ENCODE assay signal across 17 cellular contexts in the genomic region with DNA sequence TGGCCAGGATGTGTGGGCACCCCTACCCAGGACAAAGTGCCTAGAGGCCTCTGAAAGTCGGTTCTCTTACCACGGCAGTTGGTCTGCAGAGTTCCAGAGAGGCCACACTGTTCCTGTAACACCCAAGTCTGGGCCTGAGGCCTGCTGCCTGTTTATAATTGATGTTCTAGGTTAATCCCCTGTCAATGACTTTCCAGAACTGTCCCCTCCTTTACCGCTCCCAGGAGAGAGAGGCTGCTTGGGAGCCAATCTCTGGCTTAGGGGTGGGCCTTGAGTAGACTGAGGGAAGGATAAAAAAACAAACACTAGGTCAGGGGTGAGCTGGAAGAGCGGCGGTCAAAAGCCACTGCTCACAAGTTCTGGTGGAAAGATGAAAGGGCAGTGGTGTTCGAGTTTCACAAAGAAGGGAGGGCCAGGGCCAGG. TPM values are rescaled to one million over a fixed set of nuclear protein-coding genes. Genes with fewer than 3 reads are reported as not detected.
DNase-seq lines count a peak whose midpoint lies in the region; ATAC-seq and TF ChIP-seq lines count a peak whose summit lies in the region.
"Had no signal": no experiment of that assay in that cellular context is flagged by ENCODE, and none has a peak within 500 bp of the region (broad histone marks: within the 10 kb centered on the region; RNA-seq: fewer than 3 reads in every experiment).

No MANE protein-coding gene starts in this region.

- H3K14ac ChIP-seq in H9 (ENCODE audit: insufficient read depth, low read length) (no peak overlapping the region), neuronal stem cell (ENCODE audit: low read length) (no peak overlapping the region)

- intact Hi-C loops in left ventricle myocardium superior (cut with micrococcal nuclease): no loop called here
- intact Hi-C loops in prostate gland (cut with DNase I): no loop called here

- H3K4ac ChIP-seq in H9 (ENCODE audit: low read depth, low read length): no peak overlapping the region
- H3K4ac ChIP-seq in neuronal stem cell (ENCODE audit: low read length): no peak overlapping the region

- H4K20me1 ChIP-seq in H9 (ENCODE audit: control insufficient read depth, insufficient read depth, insufficient read length): no peaks in the 10 kb centered on the region

- H3K9me3 Mint-ChIP-seq in H9 (no peaks in the 10 kb centered on the region), WTC11 (no peaks in the 10 kb centered on the region)
- H3K9me3 Mint-ChIP-seq: activated naive CD4-positive, alpha-beta T cell treated with anti-CD3 and anti-CD28 coated beads for 36 hours; CD4-positive, CD25-positive, alpha-beta regulatory T cell had no signal

- H3K23me2 ChIP-seq in H9 (ENCODE audit: insufficient read length, low read depth, low read length, poor library complexity, severe bottlenecking): no peaks in the 10 kb centered on the region

- no peak overlapping the region for H4K91ac ChIP-seq in H9 (ENCODE audit: insufficient read length, low read depth, low read length)
- H4K91ac ChIP-seq in neuronal stem cell (ENCODE audit: low read depth, low read length, poor library complexity): no peak overlapping the region

- H3K23ac ChIP-seq in H9 (ENCODE audit: insufficient read length, low read depth, low read length): no peak overlapping the region
- H3K23ac ChIP-seq in neuronal stem cell (ENCODE audit: low read depth, low read length, poor library complexity): no peak overlapping the region

- H2BK12ac ChIP-seq in H9 (ENCODE audit: insufficient read length, low read depth, low read length): no peak overlapping the region
- no peak overlapping the region for H2BK12ac ChIP-seq in neuronal stem cell (ENCODE audit: low read length)

- H2BK15ac ChIP-seq in H9 (ENCODE audit: low read depth, low read length) (no peak overlapping the region), neuronal stem cell (ENCODE audit: low read length) (no peak overlapping the region)

- H3K4me3 ChIP-seq in neuronal stem cell (ENCODE audit: low read length in 2 of 2) (no peak overlapping the region), prostate gland (no peak overlapping the region)
- H3K4me3 ChIP-seq: coronary artery, stomach had no signal

- TF ChIP-seq CTCF in H9 (conservative IDR thresholded peaks at IDR 0.05): no peak
- TF ChIP-seq CTCF in WTC11 (IDR thresholded peaks at IDR 0.05): no peak
- no peak for TF ChIP-seq CTCF in prostate gland (IDR thresholded peaks at IDR 0.05)

- WGBS in H9 (ENCODE audit: extremely low coverage, insufficient read length, low lambda C conversion rate): no CpG with 5 or more reads among the region's 6 CpGs
- no CpG with 5 or more reads among the region's 6 CpGs for whole genome bisulfite sequencing in neuronal stem cell (ENCODE audit: extremely low coverage in 2 of 2, insufficient read length in 2 of 2, insufficient replicate concordance in 1 of 2), 2 donors
- WGBS in prostate gland: 65% methylated on average over 6 of the region's 6 CpGs

- H3K36me3 ChIP-seq in neuronal stem cell (replicated peaks in 1 of 2; ENCODE audit: control insufficient read depth in 2 of 2, insufficient read depth in 2 of 2, low read length in 2 of 2): no peaks in the 10 kb centered on the region
- H3K36me3 ChIP-seq in prostate gland: no peaks in the 10 kb centered on the region
- H3K36me3 ChIP-seq: stomach had no signal

- H3K27ac Mint-ChIP-seq in H9: peak overlapping the region; percentile 57 to 75 (median 61); a peak in 5 of 7 replicates
- peak overlapping the region; percentile 42; the same call in 1 of the 2 replicates for H3K27ac Mint-ChIP-seq in WTC11
- H3K27ac Mint-ChIP-seq: activated naive CD4-positive, alpha-beta T cell treated with anti-CD3 and anti-CD28 coated beads for 36 hours; CD4-positive, CD25-positive, alpha-beta regulatory T cell had no signal

- H3K4me1 Mint-ChIP-seq in H9 (peaks cover 66 to 76% of the 10 kb centered on the region in 2 experiments), WTC11 (peaks cover 56% of the 10 kb centered on the region)
- H3K4me1 Mint-ChIP-seq: CD4-positive, CD25-positive, alpha-beta regulatory T cell had no signal

- H3K4me2 ChIP-seq in H9 (ENCODE audit: insufficient read depth, insufficient read length, low read length) (no peak overlapping the region), neuronal stem cell (ENCODE audit: insufficient read depth, low read length, poor library complexity, severe bottlenecking) (no peak overlapping the region)

- H3K4me3 Mint-ChIP-seq in H9 (no peak overlapping the region), WTC11 (no peak overlapping the region)
- H3K4me3 Mint-ChIP-seq: activated naive CD4-positive, alpha-beta T cell treated with anti-CD3 and anti-CD28 coated beads for 36 hours; CD4-positive, CD25-positive, alpha-beta regulatory T cell had no signal

- H3K36me3 Mint-ChIP-seq in H9 (ENCODE audit: insufficient read depth in 1 of 3, low read depth in 3 of 3) (peaks cover 0 to 3% (median 0%) of the 10 kb centered on the region in 3 experiments; a peak in 1 of 7 replicates), WTC11 (no peaks in the 10 kb centered on the region)

- no peak overlapping the region for H3K18ac ChIP-seq in H9 (ENCODE audit: insufficient read length, low read depth, low read length)
- H3K18ac ChIP-seq in neuronal stem cell (ENCODE audit: low read length): no peak overlapping the region

- H3K27me3 Mint-ChIP-seq in H9 (ENCODE audit: low read depth) (no peaks in the 10 kb centered on the region), WTC11 (ENCODE audit: low read depth) (no peaks in the 10 kb centered on the region; the same call in 1 of the 2 replicates)
- H3K27me3 Mint-ChIP-seq: CD4-positive, CD25-positive, alpha-beta regulatory T cell had no signal

- CTCF ChIA-PET in WTC11 (lab: Charles Lee): interaction anchor here (0.5 to 1.7 kb wide), 2 partner anchors 114 to 685 kb away, joined by 5 read pairs; no protein-coding TSS in a partner anchor

- H3K9me3 ChIP-seq in H9 (ENCODE audit: control insufficient read depth, low read depth, low read length) (no peaks in the 10 kb centered on the region), neuronal stem cell (replicated peaks in 1 of 2; ENCODE audit: control insufficient read depth in 2 of 2, insufficient read depth in 1 of 2, low read depth in 1 of 2, low read length in 2 of 2) (no peaks in the 10 kb centered on the region), prostate gland (no peaks in the 10 kb centered on the region)
- H3K9me3 ChIP-seq: stomach had no signal

- H2BK120ac ChIP-seq in H9 (ENCODE audit: low read depth, low read length, poor library complexity, severe bottlenecking) (no peak overlapping the region), neuronal stem cell (ENCODE audit: low read depth, low read length) (no peak overlapping the region)

- no peaks in the 10 kb centered on the region for H3K79me1 ChIP-seq in H9 (ENCODE audit: insufficient read depth, low read depth, low read length, poor library complexity, severe bottlenecking)
- H3K79me1 ChIP-seq in neuronal stem cell (ENCODE audit: low read depth, low read length): no peaks in the 10 kb centered on the region

- peaks cover 17% of the 10 kb centered on the region; the same call in 1 of the 2 replicates for H3K4me1 ChIP-seq in H9 (ENCODE audit: insufficient read depth, low read length)
- peaks cover 24 to 28% of the 10 kb centered on the region in 2 donors for H3K4me1 ChIP-seq in neuronal stem cell (ENCODE audit: control insufficient read depth in 2 of 2, insufficient read depth in 1 of 2, low read depth in 1 of 2, low read length in 2 of 2)
- H3K4me1 ChIP-seq in prostate gland (replicated peaks): peaks cover 10% of the 10 kb centered on the region

- H3K27me3 ChIP-seq in H9 (ENCODE audit: insufficient read depth, low read length) (no peaks in the 10 kb centered on the region), neuronal stem cell (ENCODE audit: control insufficient read depth in 3 of 3, insufficient read depth in 3 of 3, low read depth in 1 of 3, low read length in 3 of 3) (no peaks in the 10 kb centered on the region), prostate gland (replicated peaks; ENCODE audit: insufficient read depth) (no peaks in the 10 kb centered on the region)
- H3K27me3 ChIP-seq: foreskin keratinocyte, stomach had no signal

- no peaks in the 10 kb centered on the region for H3K79me2 ChIP-seq in H9 (ENCODE audit: insufficient read depth, low read length)

- H3K56ac ChIP-seq in H9 (ENCODE audit: insufficient read length, low read depth, low read length): no peak overlapping the region

- H2BK5ac ChIP-seq in H9 (ENCODE audit: insufficient read length, low read length): no peak overlapping the region
- H2BK5ac ChIP-seq in neuronal stem cell (ENCODE audit: low read length): no peak overlapping the region

- no peak overlapping the region for H3K27ac ChIP-seq in H9 (ENCODE audit: insufficient read length, low read depth, low read length)
- H3K27ac ChIP-seq in neuronal stem cell (replicated peaks; ENCODE audit: low read length): no peak overlapping the region
- no peak overlapping the region for H3K27ac ChIP-seq in prostate gland
- H3K27ac ChIP-seq: coronary artery had no signal

- no peak for ATAC-seq in WTC11
- ATAC-seq in left ventricle myocardium superior: peak; percentile 69
- ATAC-seq: foreskin keratinocyte had no signal

- H4K8ac ChIP-seq in H9 (replicated peaks; ENCODE audit: insufficient read length, low read depth, low read length) (no peak overlapping the region), neuronal stem cell (ENCODE audit: low read depth, low read length) (no peak overlapping the region)

- no peak overlapping the region for H2BK20ac ChIP-seq in H9 (ENCODE audit: low read depth, low read length, poor library complexity, severe bottlenecking)

- DNase-seq in H9 (no peak), WTC11 (ENCODE audit: low spot score) (no peak), left ventricle myocardium superior (no peak), neuronal stem cell (ENCODE audit: low spot score) (no peak), prostate gland (ENCODE audit: low spot score) (no peak), cerebellum (ENCODE audit: low spot score) (no peak), mucosa of gallbladder (ENCODE audit: low spot score) (no peak)
- DNase-seq in stimulated activated CD4-positive, alpha-beta T cell treated with anti-CD3 and anti-CD28 coated beads, Interleukin-12 subunit alpha, Interleukin-12 subunit beta, amount 100 ng/mL, for 4 hours: no peak
- DNase-seq: activated naive CD4-positive, alpha-beta T cell treated with anti-CD3 and anti-CD28 coated beads for 36 hours; CD4-positive, CD25-positive, alpha-beta regulatory T cell; foreskin keratinocyte; MM.1S; NCI-H187; NCI-H446; stimulated activated CD4-positive, alpha-beta T cell treated with anti-CD3 and anti-CD28 coated beads, Interleukin-2, amount 100 ng/mL, for 24 hours; stomach had no signal

- H2AK5ac ChIP-seq in H9 (ENCODE audit: insufficient read length, low read length) (no peak overlapping the region), neuronal stem cell (ENCODE audit: low read depth, low read length) (no peak overlapping the region)

- H2AFZ ChIP-seq in H9 (ENCODE audit: low read length): no peak overlapping the region
- H2AFZ ChIP-seq in neuronal stem cell (ENCODE audit: low read length): no peak overlapping the region

- POLR2A ChIA-PET in WTC11 (lab: Charles Lee): no interaction called here

- no peak overlapping the region for H4K5ac ChIP-seq in H9 (ENCODE audit: insufficient read length, low read depth, low read length)

- H3K9ac ChIP-seq in H9 (ENCODE audit: extremely low read depth, insufficient read length, low read length): no peak overlapping the region
- H3K9ac ChIP-seq in neuronal stem cell (ENCODE audit: low read depth, low read length, poor library complexity): peak overlapping the region; percentile 31

- TF ChIP-seq POLR2A in prostate gland (IDR thresholded peaks at IDR 0.05): no peak

- no peak overlapping the region for H3T11ph ChIP-seq in H9 (ENCODE audit: low read length)

RNA-seq across cellular contexts. Expression of a gene that starts 50.4 kb away (rescaled TPM):
- total RNA-seq in H9 (2021): 31.7 and 32.6 TPM in 2 replicates
- total RNA-seq in WTC11 (2021): 22.1 to 27.2 TPM (median 25.6 TPM) in 3 replicates
- total RNA-seq in left ventricle myocardium superior: 5.2 TPM
- 6.1 TPM for polyA plus RNA-seq in neuronal stem cell (2013, experiment 1 of 2)
- 5.8 TPM for polyA plus RNA-seq in neuronal stem cell (2013, experiment 2 of 2)
- total RNA-seq in prostate gland: 10 to 100 TPM; 42.8 to 43.4 TPM
- 14.2 TPM for total RNA-seq in cerebellum
- 24.7 TPM for total RNA-seq in mucosa of gallbladder

RNA-seq across cellular contexts. Expression of a gene that starts 50.9 kb away (rescaled TPM):
- total RNA-seq in H9 (2021) (65.1 and 66.7 TPM in 2 replicates), WTC11 (2021) (62.7 to 70.3 TPM (median 68.0 TPM) in 3 replicates), left ventricle myocardium superior (17.2 TPM), prostate gland (10 to 100 TPM in 1 of 2 donors, 1 to 10 TPM in 1; 6.6 to 17.3 TPM), cerebellum (21.3 TPM), mucosa of gallbladder (7.3 TPM)
- polyA plus RNA-seq in neuronal stem cell (2013, experiment 1 of 2): 19.8 TPM
- polyA plus RNA-seq in neuronal stem cell (2013, experiment 2 of 2): 20.8 TPM
